Comparison of ENCODE assay signal across 1 cellular context in genomic region chr5:19880859-19881436, GRCh38.
TF ChIP-seq lines count a peak whose summit lies in the region.

No MANE protein-coding gene starts in this region.

TF ChIP-seq in HepG2, 621 proteins besides CTCF, POLR2A, EP300 and RAD21 (continued from another document and continues in another):
- TF ChIP-seq ZNF770 (CRISPR knock-in tag; IDR thresholded peaks at IDR 0.05) (no peak), ZBTB25 (CRISPR knock-in tag; IDR thresholded peaks at IDR 0.05) (peak; percentile 31; the same call in 1 of the 2 replicates), KDM1A (CRISPR knock-in tag; IDR thresholded peaks at IDR 0.05) (no peak), PAWR (CRISPR knock-in tag; IDR thresholded peaks at IDR 0.05; ENCODE audit: borderline replicate concordance) (no peak), GTF3A (CRISPR knock-in tag; conservative IDR thresholded peaks at IDR 0.05) (no peak), ZNF562 (CRISPR knock-in tag; IDR thresholded peaks at IDR 0.05; ENCODE audit: borderline replicate concordance) (no peak), JDP2 (CRISPR knock-in tag; IDR thresholded peaks at IDR 0.05; ENCODE audit: borderline replicate concordance) (no peak), ZNF503 (CRISPR knock-in tag; IDR thresholded peaks at IDR 0.05) (peak; percentile 91), TRIM22 (IDR thresholded peaks at IDR 0.05) (no peak), ZMYM2 (CRISPR knock-in tag; IDR thresholded peaks at IDR 0.05) (no peak), DBP (CRISPR knock-in tag; IDR thresholded peaks at IDR 0.05; ENCODE audit: not compliant biosample characterization) (no peak), MLLT10 (CRISPR knock-in tag; IDR thresholded peaks at IDR 0.05) (no peak), ZZZ3 (CRISPR knock-in tag; IDR thresholded peaks at IDR 0.05; ENCODE audit: borderline replicate concordance) (no peak), STAG1 (CRISPR knock-in tag; IDR thresholded peaks at IDR 0.05) (no peak), ZNF296 (CRISPR knock-in tag; conservative IDR thresholded peaks at IDR 0.05) (no peak), ZNF792 (CRISPR knock-in tag; IDR thresholded peaks at IDR 0.05) (no peak), RXRA (CRISPR knock-in tag; IDR thresholded peaks at IDR 0.05) (no peak), ZSCAN30 (CRISPR knock-in tag; IDR thresholded peaks at IDR 0.05) (no peak), GABPA (IDR thresholded peaks at IDR 0.05; ENCODE audit: low read depth, low read length) (no peak), GABPA (CRISPR knock-in tag; IDR thresholded peaks at IDR 0.05; ENCODE audit: low read depth) (0 out of 2 replicates have a peak, but pooled peaks have one; percentile 27), ZNF781 (CRISPR knock-in tag; IDR thresholded peaks at IDR 0.05; ENCODE audit: borderline replicate concordance, not compliant biosample characterization) (no peak), MAFF (IDR thresholded peaks at IDR 0.05; ENCODE audit: low read depth, low read length) (0 out of 2 replicates have a peak, but pooled peaks have one; percentile 22), NFATC3 (CRISPR knock-in tag; IDR thresholded peaks at IDR 0.05) (no peak), KIAA2018 (CRISPR knock-in tag; IDR thresholded peaks at IDR 0.05; ENCODE audit: borderline replicate concordance) (no peak), MTA3 (CRISPR knock-in tag; IDR thresholded peaks at IDR 0.05) (no peak), ZNF235 (CRISPR knock-in tag; IDR thresholded peaks at IDR 0.05; ENCODE audit: borderline replicate concordance) (no peak), IRF1 (CRISPR knock-in tag; IDR thresholded peaks at IDR 0.05; ENCODE audit: low read depth) (no peak), GMEB1 (CRISPR knock-in tag; IDR thresholded peaks at IDR 0.05; ENCODE audit: borderline replicate concordance) (no peak), ZFP36 (IDR thresholded peaks at IDR 0.05; ENCODE audit: borderline replicate concordance, low read depth, low read length, partially characterized antibody) (peak; percentile 62), PPARG (CRISPR knock-in tag; conservative IDR thresholded peaks at IDR 0.05) (0 out of 2 replicates have a peak, but pooled peaks have one; percentile 9), MXD1 (CRISPR knock-in tag; IDR thresholded peaks at IDR 0.05) (no peak), ZNF33B (CRISPR knock-in tag; IDR thresholded peaks at IDR 0.05) (no peak), POLR2AphosphoS2 (IDR thresholded peaks at IDR 0.05; ENCODE audit: low read depth, low read length) (no peak), TRIM24 (CRISPR knock-in tag; IDR thresholded peaks at IDR 0.05) (no peak), HNRNPK (IDR thresholded peaks at IDR 0.05; ENCODE audit: low read depth, low read length, poor library complexity, severe bottlenecking) (no peak), ZNF558 (CRISPR knock-in tag; IDR thresholded peaks at IDR 0.05; ENCODE audit: borderline replicate concordance) (no peak), WIZ (CRISPR knock-in tag; IDR thresholded peaks at IDR 0.05) (no peak), MAF1 (CRISPR knock-in tag; IDR thresholded peaks at IDR 0.05; ENCODE audit: borderline replicate concordance) (no peak), ZNF816 (CRISPR knock-in tag; IDR thresholded peaks at IDR 0.05; ENCODE audit: borderline replicate concordance) (no peak), SMARCE1 (IDR thresholded peaks at IDR 0.05; ENCODE audit: borderline replicate concordance) (no peak), SP4 (CRISPR knock-in tag; IDR thresholded peaks at IDR 0.05) (no peak), CENPX (CRISPR knock-in tag; IDR thresholded peaks at IDR 0.05) (no peak), ARNT2 (CRISPR knock-in tag; IDR thresholded peaks at IDR 0.05; ENCODE audit: low read depth) (no peak), LBX2 (CRISPR knock-in tag; IDR thresholded peaks at IDR 0.05; ENCODE audit: borderline replicate concordance) (no peak), TFAP4 (IDR thresholded peaks at IDR 0.05; ENCODE audit: borderline replicate concordance, low read depth) (no peak)
